ENCODE assay signal across 12 cellular contexts in the genomic region with DNA sequence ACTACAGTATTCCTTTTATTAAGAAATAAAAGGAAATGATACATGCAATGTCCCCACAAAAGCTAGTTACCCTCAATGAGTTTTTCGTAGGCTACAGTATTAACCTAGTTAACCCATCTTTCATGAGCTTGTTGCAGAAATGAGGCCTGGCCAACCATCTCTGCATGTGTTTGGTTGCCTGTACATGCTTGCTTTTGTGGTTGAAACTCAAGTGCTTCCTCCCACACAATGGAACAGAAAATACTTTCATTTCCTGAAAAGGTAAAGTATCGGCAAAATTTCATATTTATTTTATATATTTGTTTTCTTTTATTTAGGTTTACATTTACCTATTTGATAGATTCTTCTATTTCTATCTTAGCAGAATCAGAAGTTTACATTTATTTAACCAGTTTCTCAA.
DNase-seq lines count a peak whose midpoint lies in the region; ATAC-seq and TF ChIP-seq lines count a peak whose summit lies in the region.
"Had no signal": no experiment of that assay in that cellular context is flagged by ENCODE, and none has a peak within 500 bp of the region (broad histone marks: within the 10 kb centered on the region; RNA-seq: fewer than 3 reads in every experiment).

No MANE protein-coding gene starts in this region.

- H3K36me3 ChIP-seq in heart right ventricle (no peaks in the 10 kb centered on the region), ascending aorta (no peaks in the 10 kb centered on the region)
- H3K36me3 ChIP-seq: right lobe of liver, SJSA1 had no signal

- in situ Hi-C loops in GM13977 (cut with MboI; ENCODE audit: low pct_unique_long_range_greater_than_20kb, low sequenced_read_pairs, unreplicated experiment) = loop anchor here (25.0 kb wide), 1 partner anchor 293 kb away; no protein-coding TSS in a partner anchor

- TF ChIP-seq CTCF in GM13977 (IDR thresholded peaks at IDR 0.05; ENCODE audit: extremely low read depth, insufficient read depth, missing control alignments) (no peak), NB4 (IDR thresholded peaks at IDR 0.05; ENCODE audit: low read depth, low read length) (no peak), heart right ventricle (IDR thresholded peaks at IDR 0.05) (no peak), ascending aorta (IDR thresholded peaks at IDR 0.05) (no peak)

- H3K4me3 ChIP-seq in NB4 (ENCODE audit: low read depth, low read length) (no peak overlapping the region), heart right ventricle (no peak overlapping the region), ascending aorta (no peak overlapping the region)
- H3K4me3 ChIP-seq: right lobe of liver, SJSA1 had no signal

- H3K27ac ChIP-seq in heart right ventricle (no peak overlapping the region), ascending aorta (no peak overlapping the region)
- H3K27ac ChIP-seq: right lobe of liver, SJSA1 had no signal

- ATAC-seq in GM19467 (IDR thresholded peaks at IDR 0.05; ENCODE audit: unreplicated experiment) (peak; percentile 99), HG03025 (IDR thresholded peaks at IDR 0.05; ENCODE audit: low FRiP score, unreplicated experiment) (peak; percentile 100), left colon (no peak), heart right ventricle (no peak)
- ATAC-seq: activated CD8-positive, alpha-beta T cell treated with anti-CD3 and anti-CD28 coated beads for 36 hours; right lobe of liver had no signal

- no peak for TF ChIP-seq POLR2A in NB4 (IDR thresholded peaks at IDR 0.05; ENCODE audit: extremely low read depth, insufficient read length)

- DNase-seq in GM13977 (ENCODE audit: low spot score) (peak; percentile 9), NB4 (ENCODE audit: low read depth) (peak; percentile 33), left colon (no peak), NCI-H510A treated with DMSO at 0.1 percent for 48 hours (lab: John Stamatoyannopoulos, UW) (no peak), heart right ventricle (no peak), ascending aorta (ENCODE audit: low spot score in 2 of 2) (no peak)
- DNase-seq: activated CD8-positive, alpha-beta T cell treated with anti-CD3 and anti-CD28 coated beads for 36 hours; NCI-H1105; right lobe of liver had no signal

- no peaks in the 10 kb centered on the region for H3K4me1 ChIP-seq in heart right ventricle
- no peaks in the 10 kb centered on the region for H3K4me1 ChIP-seq in ascending aorta
- H3K4me1 ChIP-seq: right lobe of liver, SJSA1 had no signal

- 67 to 81% methylated on average over 2 of the region's 2 CpGs for WGBS in heart right ventricle, 2 donors

- H3K27me3 ChIP-seq in heart right ventricle = peaks cover 0 to 16% (median 0%) of the 10 kb centered on the region in 7 donors
- H3K27me3 ChIP-seq in ascending aorta = no peaks in the 10 kb centered on the region

- intact Hi-C loops in left colon (cut with DNase I, micrococcal nuclease) = no loop called here
- intact Hi-C loops in heart right ventricle (cut with DNase I) = loop anchor here in 1 of 10 donors (10.0 kb wide), 1 partner anchor 286 kb away; no protein-coding TSS in a partner anchor
- intact Hi-C loops in ascending aorta (cut with DNase I) = no loop called here

- no peaks in the 10 kb centered on the region for H3K9me3 ChIP-seq in heart right ventricle
- H3K9me3 ChIP-seq in ascending aorta = no peaks in the 10 kb centered on the region
- H3K9me3 ChIP-seq: right lobe of liver, SJSA1 had no signal

Comparison
In these comparisons a context has a peak if more than half of its experiments do, and no peak if none do; other contexts are left out.
1. DNase-seq: peak in GM13977 (single experiment) and NB4 (single experiment); none in left colon (0 of 2), NCI-H510A treated with DMSO at 0.1 percent for 48 hours (single experiment), heart right ventricle (0 of 2) and ascending aorta (0 of 2).
2. ATAC-seq: peak in GM19467 (single experiment) and HG03025 (single experiment); none in left colon (single experiment) and heart right ventricle (0 of 8).